Comparison of ENCODE assay signal across 19 cellular contexts in the genomic region with DNA sequence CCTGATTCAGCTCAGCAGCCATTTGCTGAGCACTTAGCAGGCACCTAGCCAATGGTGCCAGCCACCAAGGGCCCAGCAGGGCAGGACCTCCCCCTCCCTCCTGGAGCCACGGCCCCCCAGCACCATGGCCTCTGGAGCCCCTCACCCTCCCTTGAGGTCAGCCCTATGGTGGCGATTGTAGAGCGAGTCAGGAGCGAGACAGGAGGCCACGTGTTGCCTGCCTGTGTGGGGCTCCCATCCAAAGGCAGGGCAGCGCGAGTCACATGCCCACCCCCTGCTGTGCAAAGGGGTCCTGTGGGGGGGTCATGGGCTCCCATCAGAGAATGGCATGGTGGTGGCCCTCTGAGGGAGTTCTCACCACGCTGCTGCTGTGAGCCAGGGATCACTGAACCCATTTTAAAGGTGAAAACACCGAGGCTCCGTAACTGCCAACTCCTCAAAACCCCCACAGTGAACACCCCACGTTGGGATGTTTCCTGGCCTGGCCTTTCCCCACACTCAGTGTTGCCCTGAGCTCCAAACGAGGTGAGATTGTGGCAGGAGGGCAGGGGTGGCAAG. TPM values are rescaled to one million over a fixed set of nuclear protein-coding genes. Genes with fewer than 3 reads are reported as not detected.
DNase-seq lines count a peak whose midpoint lies in the region; ATAC-seq and TF ChIP-seq lines count a peak whose summit lies in the region.
"Had no signal": no experiment of that assay in that cellular context is flagged by ENCODE, and none has a peak within 500 bp of the region (broad histone marks: within the 10 kb centered on the region; RNA-seq: fewer than 3 reads in every experiment).

No MANE protein-coding gene starts in this region.

- DNase-seq in heart right ventricle (no peak), left cardiac atrium (no peak), esophagus squamous epithelium (lab: John Stamatoyannopoulos, UW) (no peak), prostate gland (ENCODE audit: low spot score) (no peak), uterus (peak in 1 of 2 donors; percentile 15), NCI-H2081 treated with DMSO at 0.1 percent for 48 hours (lab: John Stamatoyannopoulos, UW) (no peak), smooth muscle cell (lab: John Stamatoyannopoulos, UW; ENCODE audit: unreplicated experiment) (no peak)
- DNase-seq: activated CD4-positive, alpha-beta T cell treated with anti-CD3 and anti-CD28 coated beads, Interleukin-2, amount 50 U/mL, for 48 hours; activated T-cell treated with anti-CD3 and anti-CD28 coated beads, Interleukin-2, amount 50 U/mL, for 4 hours; COR-L47; NCI-H2171; small intestine; SW 1271 had no signal

- H3K4me1 ChIP-seq in heart right ventricle: peaks cover 20 to 74% (median 62%) of the 10 kb centered on the region in 9 donors
- H3K4me1 ChIP-seq in esophagus squamous epithelium: peaks cover 23 to 74% (median 35%) of the 10 kb centered on the region in 3 donors
- H3K4me1 ChIP-seq in prostate gland (replicated peaks): peaks cover 8% of the 10 kb centered on the region
- H3K4me1 ChIP-seq in uterus: peaks cover 15 to 33% of the 10 kb centered on the region in 2 donors
- no peaks in the 10 kb centered on the region for H3K4me1 ChIP-seq in smooth muscle cell (ENCODE audit: low read depth)
- H3K4me1 ChIP-seq: A549 had no signal

- no peaks in the 10 kb centered on the region for H3K79me2 ChIP-seq in smooth muscle cell (ENCODE audit: low read depth)

- no peak overlapping the region for H2AFZ ChIP-seq in smooth muscle cell (ENCODE audit: low read depth)
- H2AFZ ChIP-seq: neural progenitor cell had no signal

- H3K9ac ChIP-seq in smooth muscle cell (ENCODE audit: low read depth): no peak overlapping the region
- H3K9ac ChIP-seq: neural progenitor cell had no signal

- TF ChIP-seq POLR2A in esophagus squamous epithelium (IDR thresholded peaks at IDR 0.05) (no peak), prostate gland (IDR thresholded peaks at IDR 0.05) (no peak), uterus (IDR thresholded peaks at IDR 0.05) (no peak)

- no peak overlapping the region for H3K4me2 ChIP-seq in smooth muscle cell
- H3K4me2 ChIP-seq: A549, neural progenitor cell had no signal

- H3K27ac ChIP-seq in heart right ventricle (peak overlapping the region; percentile 84 to 97 (median 92)), esophagus squamous epithelium (peak overlapping the region; percentile 65 to 84 (median 76)), prostate gland (peak overlapping the region; percentile 10 to 49), uterus (peak overlapping the region; percentile 98 to 100), smooth muscle cell (ENCODE audit: low read depth) (no peak overlapping the region)
- H3K27ac ChIP-seq: neural progenitor cell had no signal

- TF ChIP-seq CTCF in heart right ventricle (IDR thresholded peaks at IDR 0.05) (no peak), esophagus squamous epithelium (IDR thresholded peaks at IDR 0.05) (no peak), prostate gland (IDR thresholded peaks at IDR 0.05) (no peak), uterus (IDR thresholded peaks at IDR 0.05) (no peak), smooth muscle cell (IDR thresholded peaks at IDR 0.05; ENCODE audit: borderline replicate concordance, insufficient read depth, poor library complexity, severe bottlenecking) (no peak)

- no peak overlapping the region for H3K4me3 ChIP-seq in heart right ventricle
- H3K4me3 ChIP-seq in esophagus squamous epithelium: no peak overlapping the region
- no peak overlapping the region for H3K4me3 ChIP-seq in prostate gland
- no peak overlapping the region for H3K4me3 ChIP-seq in uterus
- no peak overlapping the region for H3K4me3 ChIP-seq in smooth muscle cell
- H3K4me3 ChIP-seq: A549, K562, neural progenitor cell had no signal

- no peaks in the 10 kb centered on the region for H3F3A ChIP-seq in smooth muscle cell (ENCODE audit: low read depth)

- no peaks in the 10 kb centered on the region for H3K9me3 ChIP-seq in heart right ventricle
- H3K9me3 ChIP-seq in esophagus squamous epithelium: no peaks in the 10 kb centered on the region
- no peaks in the 10 kb centered on the region for H3K9me3 ChIP-seq in prostate gland
- no peaks in the 10 kb centered on the region for H3K9me3 ChIP-seq in uterus
- H3K9me3 ChIP-seq in smooth muscle cell (replicated peaks; ENCODE audit: low read depth): no peaks in the 10 kb centered on the region
- H3K9me3 ChIP-seq: A549 had no signal

- ATAC-seq in heart right ventricle (peak in 1 of 8 donors; percentile 7), left cardiac atrium (no peak), GM19452 (IDR thresholded peaks at IDR 0.05; ENCODE audit: unreplicated experiment) (no peak)
- ATAC-seq: activated T-cell treated with anti-CD3 and anti-CD28 coated beads, Interleukin-2, amount 50 U/mL, for 4 hours; K562 had no signal

- no peaks in the 10 kb centered on the region for H3K36me3 ChIP-seq in heart right ventricle
- H3K36me3 ChIP-seq in esophagus squamous epithelium: no peaks in the 10 kb centered on the region
- H3K36me3 ChIP-seq in prostate gland: no peaks in the 10 kb centered on the region
- no peaks in the 10 kb centered on the region for H3K36me3 ChIP-seq in uterus
- no peaks in the 10 kb centered on the region for H3K36me3 ChIP-seq in smooth muscle cell (ENCODE audit: low read depth)
- H3K36me3 ChIP-seq: neural progenitor cell had no signal

- intact Hi-C loops in heart right ventricle (cut with DNase I): loop anchor here in 5 of 10 donors (5.0 kb wide), 1 partner anchor 33 kb away; no protein-coding TSS in a partner anchor
- intact Hi-C loops in left cardiac atrium (cut with DNase I): no loop called here
- intact Hi-C loops in esophagus squamous epithelium (cut with DNase I): no loop called here
- intact Hi-C loops in prostate gland (cut with DNase I): loop anchor here (5.0 kb wide), 1 partner anchor 33 kb away; no protein-coding TSS in a partner anchor
- intact Hi-C loops in uterus (cut with DNase I; ENCODE audit: low total_unique reads): no loop called here

- no peaks in the 10 kb centered on the region for H4K20me1 ChIP-seq in smooth muscle cell (ENCODE audit: low read depth)

- H3K27me3 ChIP-seq in heart right ventricle: no peaks in the 10 kb centered on the region
- no peaks in the 10 kb centered on the region for H3K27me3 ChIP-seq in esophagus squamous epithelium
- no peaks in the 10 kb centered on the region for H3K27me3 ChIP-seq in prostate gland (replicated peaks; ENCODE audit: insufficient read depth)
- no peaks in the 10 kb centered on the region for H3K27me3 ChIP-seq in uterus
- no peaks in the 10 kb centered on the region for H3K27me3 ChIP-seq in smooth muscle cell (ENCODE audit: low read depth)
- H3K27me3 ChIP-seq: neural progenitor cell had no signal

- WGBS in heart right ventricle, 2 donors: 83 to 89% methylated on average over 12 of the region's 12 CpGs
- 100% methylated on average over 1 of the region's 12 CpGs; no CpG with 5 or more reads in 1 of the 2 donors for WGBS in esophagus squamous epithelium, 2 donors
- WGBS in prostate gland: 91% methylated on average over 12 of the region's 12 CpGs
- 94% methylated on average over 12 of the region's 12 CpGs for WGBS in smooth muscle cell (ENCODE audit: low lambda C conversion rate)

RNA-seq across cellular contexts. Expression of gene RAMP1, which starts 35.6 kb away (rescaled TPM):
- total RNA-seq in heart right ventricle: 100 to 1,000 TPM in 8 of 10 donors, 10 to 100 TPM in 2; 52.7 to 428 (median 162) TPM
- 1,000 to 10,000 TPM in 1 of 2 donors, 100 to 1,000 TPM in 1; 288 to 1,549 TPM for polyA plus RNA-seq in heart right ventricle
- 100 to 1,000 TPM in 1 of 2 donors, 10 to 100 TPM in 1; 86.7 to 359 TPM for total RNA-seq in left cardiac atrium
- total RNA-seq in esophagus squamous epithelium: 10 to 100 TPM in 1 of 4 donors, 1 to 10 TPM in 2, under 1 TPM in 1; 0.76 to 11.3 (median 4.0) TPM
- total RNA-seq in prostate gland: 100 to 1,000 TPM in 1 of 2 donors, 10 to 100 TPM in 1; 75.3 to 300 TPM
- total RNA-seq in uterus: 100 to 1,000 TPM in 3 of 4 donors, 10 to 100 TPM in 1; 44.1 to 591 (median 424) TPM
- total RNA-seq in smooth muscle cell: 11.1 and 24.0 TPM in 2 replicates
- polyA plus RNA-seq in smooth muscle cell: 70.8 and 72.0 TPM in 2 replicates
- total RNA-seq: G401, lung microvascular endothelial cell had no signal
- polyA plus RNA-seq: A549 had no signal
